In the genomic region with DNA sequence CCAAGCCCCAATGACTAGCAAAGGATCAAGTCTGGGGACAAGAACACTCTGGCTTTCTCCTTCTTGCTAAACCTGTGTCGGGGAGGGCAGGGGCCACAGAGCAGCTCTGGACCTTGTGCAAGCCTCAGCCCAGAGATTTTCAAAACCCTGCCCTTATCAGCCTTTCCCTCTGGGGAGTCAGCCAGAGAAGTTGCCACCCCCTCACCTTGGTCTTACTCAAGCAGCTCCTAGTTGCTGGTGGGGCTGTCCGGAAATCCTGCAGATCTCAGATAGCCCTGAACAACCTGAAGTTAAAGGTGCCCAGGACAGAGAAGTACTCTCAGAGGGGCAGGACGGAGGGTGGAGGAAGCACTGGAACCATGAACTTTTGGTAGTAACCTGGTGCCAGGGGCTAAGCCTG, we compare ENCODE assay signal across 11 cellular contexts. TPM values are rescaled to one million over a fixed set of nuclear protein-coding genes. Genes with fewer than 3 reads are reported as not detected.
DNase-seq lines count a peak whose midpoint lies in the region; ATAC-seq and TF ChIP-seq lines count a peak whose summit lies in the region.
"Had no signal": no experiment of that assay in that cellular context is flagged by ENCODE, and none has a peak within 500 bp of the region (broad histone marks: within the 10 kb centered on the region; RNA-seq: fewer than 3 reads in every experiment).

No MANE protein-coding gene starts in this region.

- DNase-seq in GF-D8 (lab: John Stamatoyannopoulos, UW) (peak; percentile 81), GM20000 (ENCODE audit: low spot score) (peak; percentile 51), nephron progenitor cell (no peak), NCI-H1694 (lab: John Stamatoyannopoulos, UW) (no peak), ureter (ENCODE audit: low spot score) (no peak), Ammon's horn (ENCODE audit: low spot score) (no peak)
- DNase-seq in activated naive CD8-positive, alpha-beta T cell treated with anti-CD3 and anti-CD28 coated beads for 36 hours = no peak
- DNase-seq: DMS79, NCI-H2029, SJCRH30 had no signal

- ATAC-seq in GM21737 (IDR thresholded peaks at IDR 0.05; ENCODE audit: unreplicated experiment) = no peak

- peak overlapping the region; percentile 81 for H3K4me3 Mint-ChIP-seq in activated naive CD8-positive, alpha-beta T cell treated with anti-CD3 and anti-CD28 coated beads for 36 hours
- H3K4me3 Mint-ChIP-seq in nephron progenitor cell = peak overlapping the region; percentile 82

- no peak for TF ChIP-seq CTCF in GM20000 (IDR thresholded peaks at IDR 0.05; ENCODE audit: extremely low read depth, missing control alignments)
- no peak for TF ChIP-seq CTCF in nephron progenitor cell (IDR thresholded peaks at IDR 0.05)

- H3K9me3 Mint-ChIP-seq in activated naive CD8-positive, alpha-beta T cell treated with anti-CD3 and anti-CD28 coated beads for 36 hours = peaks cover 2% of the 10 kb centered on the region
- peaks cover 28% of the 10 kb centered on the region for H3K9me3 Mint-ChIP-seq in nephron progenitor cell

- H3K27me3 Mint-ChIP-seq in activated naive CD8-positive, alpha-beta T cell treated with anti-CD3 and anti-CD28 coated beads for 36 hours = no peaks in the 10 kb centered on the region
- H3K27me3 Mint-ChIP-seq in nephron progenitor cell (ENCODE audit: low read depth, poor library complexity) = peaks cover 15% of the 10 kb centered on the region

- peaks cover 40% of the 10 kb centered on the region for H3K36me3 Mint-ChIP-seq in activated naive CD8-positive, alpha-beta T cell treated with anti-CD3 and anti-CD28 coated beads for 36 hours
- peaks cover 28% of the 10 kb centered on the region for H3K36me3 Mint-ChIP-seq in nephron progenitor cell (ENCODE audit: low read depth)

- no peak overlapping the region for H3K27ac Mint-ChIP-seq in activated naive CD8-positive, alpha-beta T cell treated with anti-CD3 and anti-CD28 coated beads for 36 hours
- no peak overlapping the region for H3K27ac Mint-ChIP-seq in nephron progenitor cell

- H3K4me1 Mint-ChIP-seq in activated naive CD8-positive, alpha-beta T cell treated with anti-CD3 and anti-CD28 coated beads for 36 hours = peaks cover 48% of the 10 kb centered on the region
- peaks cover 22% of the 10 kb centered on the region for H3K4me1 Mint-ChIP-seq in nephron progenitor cell

RNA-seq across cellular contexts. Expression of a gene that starts 1.1 kb away (rescaled TPM):
- total RNA-seq in activated naive CD8-positive, alpha-beta T cell treated with anti-CD3 and anti-CD28 coated beads for 36 hours = 10 to 100 TPM; 47.4 to 49.1 TPM
- total RNA-seq in ureter = 4.2 TPM

RNA-seq across cellular contexts. Expression of a gene that starts 54.9 kb away (rescaled TPM):
- total RNA-seq in activated naive CD8-positive, alpha-beta T cell treated with anti-CD3 and anti-CD28 coated beads for 36 hours = 100 to 1,000 TPM; 260 to 270 TPM
- 107 TPM for total RNA-seq in ureter

Comparison
In these comparisons a context has a peak if more than half of its experiments do, and no peak if none do; other contexts are left out.
1. DNase-seq: peak in GF-D8 (single experiment) and GM20000 (single experiment); none in activated naive CD8-positive, alpha-beta T cell treated with anti-CD3 and anti-CD28 coated beads for 36 hours (single experiment), nephron progenitor cell (single experiment), NCI-H1694 (single experiment), ureter (single experiment) and Ammon's horn (single experiment).